ENCODE assay signal across 1 cellular context in genomic region chr18:76492669-76493212, GRCh38.
TF ChIP-seq lines count a peak whose summit lies in the region.

No MANE protein-coding gene starts in this region.

TF ChIP-seq in HepG2, 621 proteins besides CTCF, POLR2A, EP300 and RAD21 (continued from another document and continues in another):
- TF ChIP-seq PBX3 (CRISPR knock-in tag; IDR thresholded peaks at IDR 0.05; ENCODE audit: borderline replicate concordance) (peak; percentile 46; the same call in 1 of the 2 replicates), ZNF792 (CRISPR knock-in tag; IDR thresholded peaks at IDR 0.05) (no peak), RXRA (CRISPR knock-in tag; IDR thresholded peaks at IDR 0.05) (no peak), ZNF574 (CRISPR knock-in tag; IDR thresholded peaks at IDR 0.05) (peak; percentile 16; the same call in 1 of the 2 replicates), HHEX (CRISPR knock-in tag; IDR thresholded peaks at IDR 0.05) (no peak), IKZF5 (CRISPR knock-in tag; IDR thresholded peaks at IDR 0.05) (no peak), AKAP8 (CRISPR knock-in tag; IDR thresholded peaks at IDR 0.05) (peak; percentile 30; the same call in 1 of the 2 replicates), ZNF660 (CRISPR knock-in tag; IDR thresholded peaks at IDR 0.05; ENCODE audit: borderline replicate concordance, low read depth) (no peak), ZXDC (CRISPR knock-in tag; IDR thresholded peaks at IDR 0.05) (no peak), MAZ (IDR thresholded peaks at IDR 0.05; ENCODE audit: borderline replicate concordance, low read depth, low read length) (no peak), MAZ (CRISPR knock-in tag; IDR thresholded peaks at IDR 0.05; ENCODE audit: low read depth) (no peak), TCF7L2 (IDR thresholded peaks at IDR 0.05; ENCODE audit: low read depth, low read length) (no peak), RBFOX2 (IDR thresholded peaks at IDR 0.05; ENCODE audit: low read depth, low read length) (peak; percentile 74; the same call in 1 of the 2 replicates), SAP130 (CRISPR knock-in tag; IDR thresholded peaks at IDR 0.05; ENCODE audit: low read depth) (peak; percentile 64), SSRP1 (CRISPR knock-in tag; IDR thresholded peaks at IDR 0.05) (no peak), ZNF678 (CRISPR knock-in tag; IDR thresholded peaks at IDR 0.05) (no peak), ZBTB25 (CRISPR knock-in tag; IDR thresholded peaks at IDR 0.05) (no peak; the same call in 1 of the 2 replicates), SIX4 (CRISPR knock-in tag; IDR thresholded peaks at IDR 0.05) (no peak), CREB1 (IDR thresholded peaks at IDR 0.05) (peak; percentile 24; the same call in 1 of the 2 replicates), CREB1 (CRISPR knock-in tag; IDR thresholded peaks at IDR 0.05) (no peak), ETV5 (CRISPR knock-in tag; IDR thresholded peaks at IDR 0.05; ENCODE audit: borderline replicate concordance) (peak; percentile 68; the same call in 1 of the 2 replicates), ZNF619 (CRISPR knock-in tag; IDR thresholded peaks at IDR 0.05) (no peak), RBM39 (IDR thresholded peaks at IDR 0.05; ENCODE audit: low read depth, low read length, poor library complexity, severe bottlenecking) (peak; percentile 80), WIZ (CRISPR knock-in tag; IDR thresholded peaks at IDR 0.05) (peak; percentile 73; the same call in 1 of the 2 replicates), MLX (CRISPR knock-in tag; IDR thresholded peaks at IDR 0.05) (0 out of 2 replicates have a peak, but pooled peaks have one; percentile 13), IRF1 (CRISPR knock-in tag; IDR thresholded peaks at IDR 0.05; ENCODE audit: low read depth) (no peak), ZNF775 (CRISPR knock-in tag; IDR thresholded peaks at IDR 0.05; ENCODE audit: borderline replicate concordance) (no peak), SP4 (CRISPR knock-in tag; IDR thresholded peaks at IDR 0.05) (no peak), SNAPC2 (CRISPR knock-in tag; IDR thresholded peaks at IDR 0.05) (0 out of 2 replicates have a peak, but pooled peaks have one; percentile 11), ZNF564 (CRISPR knock-in tag; IDR thresholded peaks at IDR 0.05) (no peak; the same call in 1 of the 2 replicates), IRX3 (CRISPR knock-in tag; IDR thresholded peaks at IDR 0.05; ENCODE audit: borderline replicate concordance, low read depth) (no peak), ZNF441 (CRISPR knock-in tag; IDR thresholded peaks at IDR 0.05; ENCODE audit: borderline replicate concordance) (no peak), CHCHD3 (CRISPR knock-in tag; IDR thresholded peaks at IDR 0.05) (no peak), GATAD2A (CRISPR knock-in tag; IDR thresholded peaks at IDR 0.05) (no peak), NONO (IDR thresholded peaks at IDR 0.05) (no peak), NONO (CRISPR knock-in tag; conservative IDR thresholded peaks at IDR 0.05) (no peak), SKIL (CRISPR knock-in tag; IDR thresholded peaks at IDR 0.05; ENCODE audit: borderline replicate concordance) (no peak), RBM22 (optimal IDR thresholded peaks at IDR 0.05; ENCODE audit: low read length) (peak; percentile 49), IKZF1 (IDR thresholded peaks at IDR 0.05) (no peak), HMG20B (CRISPR knock-in tag; conservative IDR thresholded peaks at IDR 0.05) (no peak), ZNF557 (CRISPR knock-in tag; IDR thresholded peaks at IDR 0.05) (no peak), HOXA3 (CRISPR knock-in tag; IDR thresholded peaks at IDR 0.05) (0 out of 2 replicates have a peak, but pooled peaks have one; percentile 45), ATF1 (CRISPR knock-in tag; IDR thresholded peaks at IDR 0.05) (no peak), DBP (CRISPR knock-in tag; IDR thresholded peaks at IDR 0.05; ENCODE audit: not compliant biosample characterization) (no peak), PHB2 (IDR thresholded peaks at IDR 0.05; ENCODE audit: partially characterized antibody) (no peak), KLF11 (CRISPR knock-in tag; IDR thresholded peaks at IDR 0.05) (0 out of 2 replicates have a peak, but pooled peaks have one; percentile 14), KLF6 (CRISPR knock-in tag; IDR thresholded peaks at IDR 0.05) (0 out of 2 replicates have a peak, but pooled peaks have one; percentile 38), ZNF263 (CRISPR knock-in tag; IDR thresholded peaks at IDR 0.05) (no peak), ZEB1 (IDR thresholded peaks at IDR 0.05; ENCODE audit: insufficient replicate concordance, low read depth) (no peak), ARNT2 (CRISPR knock-in tag; IDR thresholded peaks at IDR 0.05; ENCODE audit: low read depth) (no peak), HES4 (CRISPR knock-in tag; IDR thresholded peaks at IDR 0.05; ENCODE audit: borderline replicate concordance) (peak; percentile 30; the same call in 1 of the 2 replicates), TERF1 (CRISPR knock-in tag; IDR thresholded peaks at IDR 0.05) (no peak), MNT (IDR thresholded peaks at IDR 0.05) (peak; percentile 53), TOE1 (CRISPR knock-in tag; IDR thresholded peaks at IDR 0.05) (no peak), MATR3 (CRISPR knock-in tag; IDR thresholded peaks at IDR 0.05) (no peak), RNF2 (conservative IDR thresholded peaks at IDR 0.05; ENCODE audit: low read depth) (no peak)
